ENCODE assay signal across 10 cellular contexts in the genomic region with DNA sequence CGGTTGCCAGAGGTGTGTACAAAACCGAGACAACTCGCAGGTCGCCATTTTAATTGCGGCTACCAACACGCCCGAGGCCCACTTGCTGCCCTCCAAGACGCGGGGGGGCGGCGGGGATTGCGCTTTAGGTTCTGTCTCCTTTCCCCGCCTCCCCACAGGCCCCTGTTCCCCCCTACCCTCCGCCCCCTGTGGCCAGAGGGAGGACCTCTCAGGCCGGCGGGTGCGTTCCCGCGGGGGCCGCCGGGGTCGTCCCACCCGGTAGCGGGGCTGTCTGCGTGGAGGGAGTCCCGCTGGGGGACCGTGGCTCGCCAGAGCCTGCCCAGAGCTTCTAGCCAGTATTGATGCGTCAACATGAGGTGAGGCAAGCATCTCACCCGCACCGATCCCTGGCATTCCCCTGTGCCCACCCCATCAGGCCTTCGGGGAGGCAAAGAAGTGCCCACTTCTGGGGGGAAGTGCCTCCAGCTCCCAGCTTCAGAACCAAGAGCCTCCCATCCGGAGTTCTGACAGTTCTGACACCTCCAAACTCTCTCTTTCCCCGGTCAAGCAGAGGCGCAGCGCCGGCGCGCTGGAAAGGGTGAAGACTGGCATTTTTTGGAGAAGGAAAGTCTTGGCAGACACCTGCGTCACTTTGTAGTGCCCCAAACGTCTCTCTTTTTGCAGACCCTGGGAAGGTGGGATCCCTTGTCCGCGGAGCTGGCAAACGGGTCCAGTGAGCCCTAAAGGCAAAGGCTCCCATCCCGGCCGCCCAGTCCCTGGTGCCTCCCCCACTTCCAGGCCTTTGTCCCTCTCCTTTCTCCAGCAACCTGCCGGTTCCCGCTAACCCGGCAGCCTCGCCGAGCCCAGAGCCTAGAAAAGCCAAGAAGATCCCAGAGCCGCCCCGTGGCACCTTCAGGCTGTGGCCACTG. TPM values are rescaled to one million over a fixed set of nuclear protein-coding genes. Genes with fewer than 3 reads are reported as not detected.
DNase-seq lines count a peak whose midpoint lies in the region; ATAC-seq and TF ChIP-seq lines count a peak whose summit lies in the region.
"Had no signal": no experiment of that assay in that cellular context is flagged by ENCODE, and none has a peak within 500 bp of the region (broad histone marks: within the 10 kb centered on the region; RNA-seq: fewer than 3 reads in every experiment).

No MANE protein-coding gene starts in this region.

- H3K27me3 ChIP-seq in iPS-18a (ENCODE audit: control insufficient read depth, insufficient read depth, low read length): peaks cover 100% of the 10 kb centered on the region

- H3K4me1 Mint-ChIP-seq in WTC11: peaks cover 58% of the 10 kb centered on the region
- peaks cover 48% of the 10 kb centered on the region for H3K4me1 Mint-ChIP-seq in stimulated activated memory B cell treated with anti-CD40 and anti-IgM and Interleukin-4, amounts not matched to agents 10 μg/mL and 1 μg/mL and 100 μg/mL, for 72 hours

- H3K27me3 Mint-ChIP-seq in WTC11 (ENCODE audit: low read depth): peaks cover 100% of the 10 kb centered on the region
- H3K27me3 Mint-ChIP-seq in stimulated activated memory B cell treated with anti-CD40 and anti-IgM and Interleukin-4, amounts not matched to agents 10 μg/mL and 1 μg/mL and 100 μg/mL, for 72 hours: peaks cover 88% of the 10 kb centered on the region

- H3K27ac Mint-ChIP-seq in WTC11: no peak overlapping the region
- H3K27ac Mint-ChIP-seq in stimulated activated memory B cell treated with anti-CD40 and anti-IgM and Interleukin-4, amounts not matched to agents 10 μg/mL and 1 μg/mL and 100 μg/mL, for 72 hours: no peak overlapping the region

- TF ChIP-seq CTCF in WTC11 (IDR thresholded peaks at IDR 0.05): no peak

- H3K4me3 ChIP-seq in iPS-18a (ENCODE audit: low read length): peak overlapping the region; percentile 53

- CTCF ChIA-PET in WTC11 (lab: Charles Lee): interaction anchor here (0.9 to 2.0 kb wide), 3 partner anchors 10 to 144 kb away, joined by 3 to 8 read pairs (median 5); no protein-coding TSS in a partner anchor

- peak overlapping the region; percentile 57 for H3K4me3 Mint-ChIP-seq in WTC11
- H3K4me3 Mint-ChIP-seq in stimulated activated memory B cell treated with anti-CD40 and anti-IgM and Interleukin-4, amounts not matched to agents 10 μg/mL and 1 μg/mL and 100 μg/mL, for 72 hours: peak overlapping the region; percentile 23

- no peaks in the 10 kb centered on the region for H3K36me3 Mint-ChIP-seq in WTC11
- peaks cover 12% of the 10 kb centered on the region for H3K36me3 Mint-ChIP-seq in stimulated activated memory B cell treated with anti-CD40 and anti-IgM and Interleukin-4, amounts not matched to agents 10 μg/mL and 1 μg/mL and 100 μg/mL, for 72 hours

- peaks cover 37% of the 10 kb centered on the region for H3K4me1 ChIP-seq in iPS-18a (ENCODE audit: control insufficient read depth, low read depth, low read length)

- POLR2A ChIA-PET in WTC11 (lab: Charles Lee): no interaction called here

- no peak overlapping the region for H3K27ac ChIP-seq in iPS-18a (ENCODE audit: low read length)

- H3K9me3 ChIP-seq in iPS-18a (ENCODE audit: control insufficient read depth, low read depth, low read length): no peaks in the 10 kb centered on the region
- H3K9me3 ChIP-seq: pancreas had no signal

- ATAC-seq in WTC11 (no peak), HG02642 (IDR thresholded peaks at IDR 0.05; ENCODE audit: poor library complexity, unreplicated experiment) (no peak), HG03354 (IDR thresholded peaks at IDR 0.05; ENCODE audit: poor library complexity, severe bottlenecking, unreplicated experiment) (no peak)
- ATAC-seq in stimulated activated memory B cell treated with anti-CD40 and anti-IgM and Interleukin-4, amounts not matched to agents 10 μg/mL and 1 μg/mL and 100 μg/mL, for 72 hours: no peak
- ATAC-seq: pancreas had no signal

- H3K9me3 Mint-ChIP-seq in WTC11: no peaks in the 10 kb centered on the region
- H3K9me3 Mint-ChIP-seq in stimulated activated memory B cell treated with anti-CD40 and anti-IgM and Interleukin-4, amounts not matched to agents 10 μg/mL and 1 μg/mL and 100 μg/mL, for 72 hours: peaks cover 5% of the 10 kb centered on the region

- no peaks in the 10 kb centered on the region for H3K36me3 ChIP-seq in iPS-18a (ENCODE audit: control insufficient read depth, low read depth, low read length)
- H3K36me3 ChIP-seq: pancreas had no signal

- peak; percentile 61 for DNase-seq in activated CD8-positive, alpha-beta memory T cell treated with anti-CD3 and anti-CD28 coated beads for 24 hours
- DNase-seq in activated CD8-positive, alpha-beta memory T cell treated with anti-CD3 and anti-CD28 coated beads, Interleukin-2, amount 50 U/mL, for 4 hours: no peak
- DNase-seq in WTC11 (ENCODE audit: low spot score) (peak; percentile 43), NCI-H187 treated with DMSO at 0.1 percent for 48 hours (lab: John Stamatoyannopoulos, UW) (no peak)
- DNase-seq: NCI-H1092 treated with DMSO at 0.1 percent for 48 hours had no signal

- no peak overlapping the region for H3K9ac ChIP-seq in iPS-18a (ENCODE audit: low read length)

TF ChIP-seq in WTC11, 78 proteins besides CTCF, POLR2A, EP300 and RAD21:
- TF ChIP-seq NR1H2 (CRISPR knock-in tag; IDR thresholded peaks at IDR 0.05): no peak
- TF ChIP-seq PRRX2 (CRISPR knock-in tag; IDR thresholded peaks at IDR 0.05): no peak
- TF ChIP-seq, protein P1, sequence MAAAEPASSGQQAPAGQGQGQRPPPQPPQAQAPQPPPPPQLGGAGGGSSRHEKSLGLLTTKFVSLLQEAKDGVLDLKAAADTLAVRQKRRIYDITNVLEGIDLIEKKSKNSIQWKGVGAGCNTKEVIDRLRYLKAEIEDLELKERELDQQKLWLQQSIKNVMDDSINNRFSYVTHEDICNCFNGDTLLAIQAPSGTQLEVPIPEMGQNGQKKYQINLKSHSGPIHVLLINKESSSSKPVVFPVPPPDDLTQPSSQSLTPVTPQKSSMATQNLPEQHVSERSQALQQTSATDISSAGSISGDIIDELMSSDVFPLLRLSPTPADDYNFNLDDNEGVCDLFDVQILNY (CRISPR knock-in tag; IDR thresholded peaks at IDR 0.05): no peak
- no peak for TF ChIP-seq FOXK1 (CRISPR knock-in tag; IDR thresholded peaks at IDR 0.05)
- TF ChIP-seq, protein P2, sequence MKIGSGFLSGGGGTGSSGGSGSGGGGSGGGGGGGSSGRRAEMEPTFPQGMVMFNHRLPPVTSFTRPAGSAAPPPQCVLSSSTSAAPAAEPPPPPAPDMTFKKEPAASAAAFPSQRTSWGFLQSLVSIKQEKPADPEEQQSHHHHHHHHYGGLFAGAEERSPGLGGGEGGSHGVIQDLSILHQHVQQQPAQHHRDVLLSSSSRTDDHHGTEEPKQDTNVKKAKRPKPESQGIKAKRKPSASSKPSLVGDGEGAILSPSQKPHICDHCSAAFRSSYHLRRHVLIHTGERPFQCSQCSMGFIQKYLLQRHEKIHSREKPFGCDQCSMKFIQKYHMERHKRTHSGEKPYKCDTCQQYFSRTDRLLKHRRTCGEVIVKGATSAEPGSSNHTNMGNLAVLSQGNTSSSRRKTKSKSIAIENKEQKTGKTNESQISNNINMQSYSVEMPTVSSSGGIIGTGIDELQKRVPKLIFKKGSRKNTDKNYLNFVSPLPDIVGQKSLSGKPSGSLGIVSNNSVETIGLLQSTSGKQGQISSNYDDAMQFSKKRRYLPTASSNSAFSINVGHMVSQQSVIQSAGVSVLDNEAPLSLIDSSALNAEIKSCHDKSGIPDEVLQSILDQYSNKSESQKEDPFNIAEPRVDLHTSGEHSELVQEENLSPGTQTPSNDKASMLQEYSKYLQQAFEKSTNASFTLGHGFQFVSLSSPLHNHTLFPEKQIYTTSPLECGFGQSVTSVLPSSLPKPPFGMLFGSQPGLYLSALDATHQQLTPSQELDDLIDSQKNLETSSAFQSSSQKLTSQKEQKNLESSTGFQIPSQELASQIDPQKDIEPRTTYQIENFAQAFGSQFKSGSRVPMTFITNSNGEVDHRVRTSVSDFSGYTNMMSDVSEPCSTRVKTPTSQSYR (CRISPR knock-in tag; IDR thresholded peaks at IDR 0.05): no peak

RNA-seq across cellular contexts. Expression of a gene that starts 3.1 kb away (rescaled TPM):
- total RNA-seq in WTC11 (2021): 0.18 to 3.3 TPM (median 0.30 TPM) in 3 replicates

Comparison
In these comparisons a context has a peak if more than half of its experiments do, and no peak if none do; other contexts are left out.
1. DNase-seq: peak in activated CD8-positive, alpha-beta memory T cell treated with anti-CD3 and anti-CD28 coated beads for 24 hours (single experiment) and WTC11 (single experiment); none in activated CD8-positive, alpha-beta memory T cell treated with anti-CD3 and anti-CD28 coated beads, Interleukin-2, amount 50 U/mL, for 4 hours (single experiment) and NCI-H187 treated with DMSO at 0.1 percent for 48 hours (single experiment).